29 cellular contexts compared by ENCODE assay signal in the genomic region with DNA sequence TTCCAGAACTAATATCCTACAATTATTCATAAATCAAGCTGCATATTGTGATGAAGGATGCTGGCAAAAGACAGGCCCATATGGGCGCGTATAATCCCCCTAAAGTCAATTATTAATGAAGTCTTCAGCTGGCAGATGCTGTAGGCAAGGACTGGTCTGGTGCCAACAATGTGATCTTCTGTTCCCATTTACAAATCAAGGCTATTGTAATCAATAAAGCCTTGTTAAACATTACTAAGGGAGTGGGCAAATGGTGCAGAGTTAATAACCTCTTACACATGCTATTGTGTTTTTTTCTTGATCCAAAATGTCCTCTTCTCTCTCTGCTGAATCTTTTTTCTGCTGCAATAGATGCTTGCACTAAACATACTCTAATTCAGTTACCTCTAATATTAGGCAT.
DNase-seq lines count a peak whose midpoint lies in the region; ATAC-seq and TF ChIP-seq lines count a peak whose summit lies in the region.
"Had no signal": no experiment of that assay in that cellular context is flagged by ENCODE, and none has a peak within 500 bp of the region (broad histone marks: within the 10 kb centered on the region; RNA-seq: fewer than 3 reads in every experiment).

No MANE protein-coding gene starts in this region.

- no peak overlapping the region for H3K4me3 ChIP-seq in right lobe of liver
- H3K4me3 ChIP-seq: gastrocnemius medialis, MG63, testis, uterus had no signal

- H3K27me3 ChIP-seq in right lobe of liver, result no peaks in the 10 kb centered on the region
- H3K27me3 ChIP-seq: gastrocnemius medialis, MG63, testis, uterus had no signal

- TF ChIP-seq CTCF in right lobe of liver (IDR thresholded peaks at IDR 0.05), result no peak

- intact Hi-C loops in right lobe of liver (cut with DNase I), result no loop called here

- WGBS in right lobe of liver (ENCODE audit: insufficient coverage, low coverage, low lambda C conversion rate, missing lambda C conversion rate), result 0% methylated on average over 2 of the region's 2 CpGs

- no peaks in the 10 kb centered on the region for H3K36me3 ChIP-seq in right lobe of liver
- H3K36me3 ChIP-seq: gastrocnemius medialis, MG63, uterus had no signal

- peak overlapping the region; percentile 58 to 86 (median 84) for H3K27ac ChIP-seq in right lobe of liver
- H3K27ac ChIP-seq: gastrocnemius medialis, testis, uterus had no signal

- DNase-seq in COLO668 (lab: John Stamatoyannopoulos, UW; ENCODE audit: unreplicated experiment), result peak; percentile 20
- peak; percentile 45 for DNase-seq in NCI-H1417 treated with DMSO at 0.1 percent for 48 hours (lab: John Stamatoyannopoulos, UW)
- DNase-seq in NCI-H748 (lab: John Stamatoyannopoulos, UW; ENCODE audit: unreplicated experiment), result peak; percentile 74
- DNase-seq in right lobe of liver, result peak in 1 of 3 donors; percentile 65
- no peak for DNase-seq in DMS79 treated with DMSO at 0.1 percent for 48 hours (lab: John Stamatoyannopoulos, UW)
- no peak for DNase-seq in SHP77 treated with DMSO at 0.1 percent for 48 hours (lab: John Stamatoyannopoulos, UW)
- DNase-seq in activated CD4-positive, CD25-positive, alpha-beta regulatory T cell (lab: John Stamatoyannopoulos, UW), result no peak
- no peak for DNase-seq in activated effector memory CD4-positive, alpha-beta T cell treated with Interleukin-2 at 50 U/mL for 16 hours
- DNase-seq: activated CD4-positive, alpha-beta T cell treated with anti-CD3 and anti-CD28 coated beads, Interleukin-2, amount 10 ng/mL, durations not matched to agents 24 days and 14 days; activated gamma-delta T cell treated with Interleukin-2 at 50 U/mL for 16 hours; activated T-cell treated with anti-CD3 and anti-CD28 coated beads, Interleukin-2, amount 50 U/mL, for 1 hour; CD4-positive, CD25-positive, alpha-beta regulatory T cell; cerebellar nuclear complex; DMS153; gastrocnemius medialis; H7; hippocampal formation; immature natural killer cell; KG1; left colon; MG63; NCI-H187; NCI-H2227 treated with DMSO at 0.1 percent for 48 hours; NK-92 treated with Interleukin-12 subunit alpha and Interleukin-12 subunit beta, amount 100 ng/mL, for 24 hours; PC-3; stimulated activated naive CD8-positive, alpha-beta T cell treated with anti-CD3 and anti-CD28 coated beads, Interleukin-15, Interleukin-2, amounts not matched to agents 100 U/mL and 50 U/mL, for 24 hours; testis; uterus had no signal

- TF ChIP-seq POLR2A in right lobe of liver (IDR thresholded peaks at IDR 0.05), result no peak

- peaks cover 0 to 39% (median 10%) of the 10 kb centered on the region in 4 donors for H3K4me1 ChIP-seq in right lobe of liver
- H3K4me1 ChIP-seq: testis, uterus had no signal

- ATAC-seq in right lobe of liver, result peak; percentile 61 to 84 (median 67)
- ATAC-seq: gastrocnemius medialis; left colon; PC-3; Right ventricle myocardium inferior; stimulated activated naive CD8-positive, alpha-beta T cell treated with anti-CD3 and anti-CD28 coated beads, Interleukin-15, Interleukin-2, amounts not matched to agents 100 U/mL and 50 U/mL, for 24 hours had no signal

- H3K9me3 ChIP-seq in right lobe of liver, result no peaks in the 10 kb centered on the region
- H3K9me3 ChIP-seq: gastrocnemius medialis, MG63, testis, uterus had no signal

Comparison
In these comparisons a context has a peak if more than half of its experiments do, and no peak if none do; other contexts are left out.
1. DNase-seq: peak in COLO668 (single experiment), NCI-H1417 treated with DMSO at 0.1 percent for 48 hours (single experiment) and NCI-H748 (single experiment); none in DMS79 treated with DMSO at 0.1 percent for 48 hours (single experiment), SHP77 treated with DMSO at 0.1 percent for 48 hours (single experiment), activated CD4-positive, CD25-positive, alpha-beta regulatory T cell (0 of 4) and activated effector memory CD4-positive, alpha-beta T cell treated with Interleukin-2 at 50 U/mL for 16 hours (single experiment).